In the genomic region with DNA sequence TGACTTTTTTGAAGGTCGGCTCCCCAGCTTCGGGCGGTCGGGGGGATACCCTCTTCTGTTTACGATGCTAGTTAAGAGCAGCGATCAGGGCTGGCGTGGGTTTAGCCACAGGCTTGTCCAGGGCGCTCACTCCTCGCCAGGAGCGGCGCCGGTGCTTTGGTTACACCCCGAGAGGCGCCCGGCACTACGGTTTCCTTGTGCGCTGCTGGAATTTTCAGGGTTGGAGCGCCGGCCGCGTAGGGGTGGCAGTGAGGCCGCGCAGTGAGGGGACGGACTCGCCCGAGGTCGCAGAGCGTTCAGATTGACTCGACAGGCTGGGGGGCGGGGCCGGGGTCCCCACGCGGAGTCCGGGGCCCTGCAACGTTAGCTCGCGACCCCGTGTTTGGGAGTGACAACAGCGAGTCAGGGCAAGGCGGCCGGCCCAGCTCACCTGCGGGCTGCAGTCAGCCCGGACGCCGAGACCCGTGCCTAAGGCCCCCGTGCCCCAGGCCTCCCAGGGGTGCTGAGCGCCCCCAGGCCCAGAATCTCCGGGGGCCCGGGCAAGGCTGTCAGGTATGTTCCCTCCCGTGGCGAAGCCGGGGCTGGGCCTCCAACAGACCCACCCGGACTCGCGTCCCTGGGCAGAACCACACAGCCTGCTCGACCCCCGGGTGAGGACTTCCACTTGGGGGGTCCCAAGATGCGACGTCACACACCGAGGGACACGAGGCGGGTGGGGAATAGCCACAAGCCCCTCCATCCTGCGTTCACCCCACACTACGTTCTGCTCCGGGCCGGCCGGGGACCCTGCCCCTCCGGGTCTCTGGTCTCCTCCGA, we compare ENCODE assay signal across 8 cellular contexts. TPM values are rescaled to one million over a fixed set of nuclear protein-coding genes. Genes with fewer than 3 reads are reported as not detected.
DNase-seq lines count a peak whose midpoint lies in the region; ATAC-seq and TF ChIP-seq lines count a peak whose summit lies in the region.

No MANE protein-coding gene starts in this region.

- ATAC-seq in activated T-cell treated with anti-CD3 and anti-CD28 coated beads, Interleukin-2, amount 50 U/mL, for 4 hours, result peak in 1 of 2 donors; percentile 2

- WGBS in esophagus muscularis mucosa, result 2% methylated on average over 39 of the region's 70 CpGs
- WGBS in tibial nerve, 2 donors, result 0% methylated on average over 23 to 49 of the region's 70 CpGs

- H3K27ac ChIP-seq in esophagus muscularis mucosa (replicated peaks in 1 of 4) (peak overlapping the region; percentile 100), muscle layer of colon (ENCODE audit: low read depth, low read length) (peak overlapping the region; percentile 98), tibial nerve (peak overlapping the region; percentile 96 to 100 (median 100))

- H3K4me1 Mint-ChIP-seq in activated T-cell treated with anti-CD3 and anti-CD28 coated beads, Interleukin-2, amount 50 U/mL, for 4 hours (ENCODE audit: low read depth), result peaks cover 30% of the 10 kb centered on the region

- no peaks in the 10 kb centered on the region for H3K9me3 Mint-ChIP-seq in activated T-cell treated with anti-CD3 and anti-CD28 coated beads, Interleukin-2, amount 50 U/mL, for 4 hours

- intact Hi-C loops in esophagus muscularis mucosa (cut with DNase I), result loop anchor here (5.0 kb wide), 1 partner anchor 117 kb away; the partner anchor contains the start of gene BAHCC1

- H3K36me3 Mint-ChIP-seq in activated T-cell treated with anti-CD3 and anti-CD28 coated beads, Interleukin-2, amount 50 U/mL, for 4 hours (ENCODE audit: insufficient read depth), result peaks cover 33% of the 10 kb centered on the region

- peak; percentile 50 to 67 for DNase-seq in NOMO-1 (lab: John Stamatoyannopoulos, UW; ENCODE audit: unreplicated experiment in 2 of 2)
- DNase-seq in NOMO-1 treated with dmso at 0.1 percent for 144 hours (lab: John Stamatoyannopoulos, UW; ENCODE audit: unreplicated experiment), result no peak
- DNase-seq in NCI-H1694 treated with DMSO at 0.1 percent for 48 hours (lab: John Stamatoyannopoulos, UW), result peak; percentile 42
- peak; percentile 38 for DNase-seq in activated T-cell treated with anti-CD3 and anti-CD28 coated beads, Interleukin-2, amount 50 U/mL, for 4 hours
- no peak for DNase-seq in esophagus muscularis mucosa (ENCODE audit: extremely low spot score)
- peak; percentile 47 to 54 for DNase-seq in tibial nerve (ENCODE audit: low spot score in 2 of 2)
- DNase-seq in NCI-H187 treated with DMSO at 0.1 percent for 48 hours (lab: John Stamatoyannopoulos, UW), result no peak

- H3K27me3 Mint-ChIP-seq in activated T-cell treated with anti-CD3 and anti-CD28 coated beads, Interleukin-2, amount 50 U/mL, for 4 hours (ENCODE audit: low read depth), result no peaks in the 10 kb centered on the region

- peaks cover 30 to 37% (median 34%) of the 10 kb centered on the region in 4 donors for H3K36me3 ChIP-seq in esophagus muscularis mucosa
- peaks cover 33% of the 10 kb centered on the region for H3K36me3 ChIP-seq in muscle layer of colon (ENCODE audit: insufficient read depth, low read length)
- peaks cover 0 to 35% (median 17%) of the 10 kb centered on the region in 3 donors for H3K36me3 ChIP-seq in tibial nerve

- peak overlapping the region; percentile 92 for H3K9ac ChIP-seq in muscle layer of colon (ENCODE audit: low read length)

- no peak for TF ChIP-seq CTCF in esophagus muscularis mucosa (IDR thresholded peaks at IDR 0.05)
- TF ChIP-seq CTCF in tibial nerve (IDR thresholded peaks at IDR 0.05), result no peak

- H3K4me3 ChIP-seq in esophagus muscularis mucosa, result peak overlapping the region; percentile 88 to 94 (median 91)
- peak overlapping the region; percentile 77 to 99 for H3K4me3 ChIP-seq in muscle layer of colon (ENCODE audit: low read depth in 1 of 2, low read length in 2 of 2)
- peak overlapping the region; percentile 86 to 96 (median 92) for H3K4me3 ChIP-seq in tibial nerve

- no peaks in the 10 kb centered on the region for H3K9me3 ChIP-seq in esophagus muscularis mucosa
- no peaks in the 10 kb centered on the region for H3K9me3 ChIP-seq in muscle layer of colon (ENCODE audit: low read length)
- H3K9me3 ChIP-seq in tibial nerve, result no peaks in the 10 kb centered on the region

- TF ChIP-seq POLR2A in esophagus muscularis mucosa (IDR thresholded peaks at IDR 0.05; ENCODE audit: low read depth), result no peak
- TF ChIP-seq POLR2A in tibial nerve (IDR thresholded peaks at IDR 0.05), result no peak

- H3K4me3 Mint-ChIP-seq in activated T-cell treated with anti-CD3 and anti-CD28 coated beads, Interleukin-2, amount 50 U/mL, for 4 hours, result peak overlapping the region; percentile 85

- peaks cover 42 to 67% (median 56%) of the 10 kb centered on the region in 4 donors for H3K4me1 ChIP-seq in esophagus muscularis mucosa
- H3K4me1 ChIP-seq in muscle layer of colon (ENCODE audit: insufficient read depth, low read length), result peaks cover 28% of the 10 kb centered on the region
- H3K4me1 ChIP-seq in tibial nerve, result peaks cover 0 to 55% (median 47%) of the 10 kb centered on the region in 4 donors

- no peaks in the 10 kb centered on the region for H3K27me3 ChIP-seq in esophagus muscularis mucosa
- no peaks in the 10 kb centered on the region for H3K27me3 ChIP-seq in muscle layer of colon (ENCODE audit: control insufficient read depth in 1 of 2, insufficient read depth in 2 of 2, low read length in 2 of 2)
- no peaks in the 10 kb centered on the region for H3K27me3 ChIP-seq in tibial nerve

- TF ChIP-seq EP300 in esophagus muscularis mucosa (IDR thresholded peaks at IDR 0.05) (no peak), tibial nerve (IDR thresholded peaks at IDR 0.05) (peak in 1 of 2 donors; percentile 19)

RNA-seq across cellular contexts. Expression of gene ACTG1, which starts 1.3 kb away (rescaled TPM):
- total RNA-seq in activated T-cell treated with anti-CD3 and anti-CD28 coated beads, Interleukin-2, amount 50 U/mL, for 4 hours, result 1,000 to 10,000 TPM; 3,953 to 4,676 (median 4,016) TPM
- total RNA-seq in esophagus muscularis mucosa (1,000 to 10,000 TPM in 3 of 4 donors, 100 to 1,000 TPM in 1; 972 to 1,850 (median 1,126) TPM), tibial nerve (1,000 to 10,000 TPM; 2,372 to 2,875 (median 2,670) TPM)

RNA-seq across cellular contexts. Expression of gene FSCN2, which starts 14.3 kb away (rescaled TPM):
- under 1 TPM in 2 of 3 donors, not detected in 1; 0.33 to 0.58 TPM for total RNA-seq in activated T-cell treated with anti-CD3 and anti-CD28 coated beads, Interleukin-2, amount 50 U/mL, for 4 hours
- total RNA-seq in esophagus muscularis mucosa, result 1 to 10 TPM; 1.2 to 2.4 (median 1.7) TPM
- 1 to 10 TPM in 3 of 4 donors, under 1 TPM in 1; 0.42 to 4.4 (median 3.7) TPM for total RNA-seq in tibial nerve

RNA-seq across cellular contexts. Expression of gene FAAP100, which starts 38.3 kb away (rescaled TPM):
- 10 to 100 TPM; 59.3 to 63.3 (median 61.6) TPM for total RNA-seq in activated T-cell treated with anti-CD3 and anti-CD28 coated beads, Interleukin-2, amount 50 U/mL, for 4 hours
- total RNA-seq in esophagus muscularis mucosa (10 to 100 TPM; 13.7 to 33.3 (median 18.6) TPM), tibial nerve (10 to 100 TPM; 20.1 to 41.7 (median 26.7) TPM)

Comparison
In these comparisons a context has a peak if more than half of its experiments do, and no peak if none do; other contexts are left out.
1. DNase-seq: peak in NOMO-1 (2 of 2), NCI-H1694 treated with DMSO at 0.1 percent for 48 hours (single experiment), activated T-cell treated with anti-CD3 and anti-CD28 coated beads, Interleukin-2, amount 50 U/mL, for 4 hours (single experiment) and tibial nerve (2 of 2); none in NOMO-1 treated with dmso at 0.1 percent for 144 hours (single experiment), esophagus muscularis mucosa (single experiment) and NCI-H187 treated with DMSO at 0.1 percent for 48 hours (single experiment).
2. Peak in every context shown above with its lines, with median percentiles within 50 percentile points of each other: H3K27ac ChIP-seq and H3K4me3 ChIP-seq.